Comparison of ENCODE assay signal across 9 cellular contexts in genomic region chrX:67555578-67556203, GRCh38. TPM values are rescaled to one million over a fixed set of nuclear protein-coding genes. Genes with fewer than 3 reads are reported as not detected.
DNase-seq lines count a peak whose midpoint lies in the region; ATAC-seq and TF ChIP-seq lines count a peak whose summit lies in the region.
"Had no signal": no experiment of that assay in that cellular context is flagged by ENCODE, and none has a peak within 500 bp of the region (broad histone marks: within the 10 kb centered on the region; RNA-seq: fewer than 3 reads in every experiment).

No MANE protein-coding gene starts in this region.

- no peaks in the 10 kb centered on the region for H3K4me1 Mint-ChIP-seq in T-cell
- no peaks in the 10 kb centered on the region for H3K4me1 Mint-ChIP-seq in CD4-positive, alpha-beta T cell (ENCODE audit: low read depth)

- no peaks in the 10 kb centered on the region for H3K9me3 ChIP-seq in DOHH2 (ENCODE audit: control insufficient read depth, insufficient read depth, low read length)
- H3K9me3 ChIP-seq in PC-9 (ENCODE audit: insufficient read depth, low read depth), result no peaks in the 10 kb centered on the region
- H3K9me3 ChIP-seq in stomach, result peaks cover 0 to 5% (median 0%) of the 10 kb centered on the region in 4 donors
- no peaks in the 10 kb centered on the region for H3K9me3 ChIP-seq in CD4-positive, alpha-beta T cell (ENCODE audit: control insufficient read depth, low read length)
- H3K9me3 ChIP-seq: SJSA1 had no signal

- no peak overlapping the region for H3K4me3 Mint-ChIP-seq in T-cell
- H3K4me3 Mint-ChIP-seq in CD4-positive, alpha-beta T cell, result no peak overlapping the region

- H3K4me3 ChIP-seq in DOHH2 (ENCODE audit: low read length) (no peak overlapping the region), PC-9 (no peak overlapping the region), fibroblast of pulmonary artery (replicated peaks; ENCODE audit: low read depth, low read length) (no peak overlapping the region), stomach (no peak overlapping the region)
- H3K4me3 ChIP-seq: SJSA1 had no signal

- no peaks in the 10 kb centered on the region for H3K4me1 ChIP-seq in DOHH2 (ENCODE audit: control insufficient read depth, low read length)
- H3K4me1 ChIP-seq in PC-9 (replicated peaks; ENCODE audit: insufficient read depth), result no peaks in the 10 kb centered on the region
- H3K4me1 ChIP-seq in stomach, result no peaks in the 10 kb centered on the region
- H3K4me1 ChIP-seq: SJSA1 had no signal

- H4K20me1 ChIP-seq in DOHH2 (ENCODE audit: control insufficient read depth, insufficient read depth, low read depth, low read length) (no peaks in the 10 kb centered on the region), PC-9 (ENCODE audit: insufficient read depth) (no peaks in the 10 kb centered on the region)

- ATAC-seq in GM21529 (IDR thresholded peaks at IDR 0.05; ENCODE audit: unreplicated experiment) (peak; percentile 75), GM19328 (IDR thresholded peaks at IDR 0.05; ENCODE audit: unreplicated experiment) (no peak), T-cell (replicated peaks in 1 of 4) (no peak)
- ATAC-seq in CD4-positive, alpha-beta T cell (ENCODE audit: poor library complexity), result no peak

- BruUV-seq in PC-9 (replicated peaks; lab: Mats Ljungman, UMichigan), result no TSS peak

- no peaks in the 10 kb centered on the region for H3K9me2 ChIP-seq in DOHH2 (replicated peaks; ENCODE audit: control insufficient read depth, low read length)
- H3K9me2 ChIP-seq in PC-9 (ENCODE audit: insufficient read depth), result no peaks in the 10 kb centered on the region

- H3K27ac ChIP-seq in DOHH2 (ENCODE audit: low read depth, low read length), result no peak overlapping the region
- no peak overlapping the region for H3K27ac ChIP-seq in PC-9
- H3K27ac ChIP-seq in stomach, result no peak overlapping the region
- no peak overlapping the region for H3K27ac ChIP-seq in CD4-positive, alpha-beta T cell (ENCODE audit: low read depth, low read length)
- H3K27ac ChIP-seq: SJSA1 had no signal

- no peak overlapping the region for H3K27ac Mint-ChIP-seq in T-cell
- no peak overlapping the region for H3K27ac Mint-ChIP-seq in CD4-positive, alpha-beta T cell

- DNase-seq in PC-9 (no peak), fibroblast of pulmonary artery (ENCODE audit: low read depth) (peak; percentile 60), stomach (peak; percentile 43), T-cell (no peak)
- DNase-seq in CD4-positive, alpha-beta T cell, result no peak

- H2AFZ ChIP-seq in PC-9, result no peak overlapping the region

- H3K4me2 ChIP-seq in DOHH2 (ENCODE audit: low read length) (no peak overlapping the region), PC-9 (no peak overlapping the region)

- CTCF ChIA-PET in PC-9 (lab: Charles Lee) (no interaction called here), T-cell (lab: Charles Lee) (no interaction called here)
- CTCF ChIA-PET in CD4-positive, alpha-beta T cell (lab: Charles Lee), result no interaction called here

- peaks cover 0 to 2% (median 0%) of the 10 kb centered on the region in 3 donors for H3K9me3 Mint-ChIP-seq in T-cell
- H3K9me3 Mint-ChIP-seq in CD4-positive, alpha-beta T cell, result no peaks in the 10 kb centered on the region

- no peak for TF ChIP-seq EP300 in stomach (IDR thresholded peaks at IDR 0.05)

- TF ChIP-seq POLR2A in stomach (IDR thresholded peaks at IDR 0.05), result no peak

- H3K36me3 ChIP-seq in DOHH2 (ENCODE audit: control insufficient read depth, low read length) (no peaks in the 10 kb centered on the region), PC-9 (ENCODE audit: low read depth) (no peaks in the 10 kb centered on the region), stomach (no peaks in the 10 kb centered on the region)

- H3K79me2 ChIP-seq in DOHH2 (ENCODE audit: control insufficient read depth, low read length) (no peaks in the 10 kb centered on the region), PC-9 (ENCODE audit: low read depth) (no peaks in the 10 kb centered on the region)

- WGBS in stomach, 5 donors, result 33 to 60% (median 38%) methylated on average over 5 to 7 of the region's 7 CpGs

- H3K27me3 ChIP-seq in DOHH2 (ENCODE audit: control insufficient read depth, low read length), result no peaks in the 10 kb centered on the region
- H3K27me3 ChIP-seq in PC-9 (ENCODE audit: insufficient read depth, low read depth), result no peaks in the 10 kb centered on the region
- peaks cover 0 to 3% (median 0%) of the 10 kb centered on the region in 3 donors for H3K27me3 ChIP-seq in stomach
- H3K27me3 ChIP-seq in CD4-positive, alpha-beta T cell (ENCODE audit: control insufficient read depth, insufficient read depth, low read length), result no peaks in the 10 kb centered on the region
- H3K27me3 ChIP-seq: SJSA1 had no signal

- intact Hi-C loops in PC-9 (cut with micrococcal nuclease; ENCODE audit: unreplicated experiment) (loop anchor here (10.0 kb wide), 1 partner anchor 589 kb away; no protein-coding TSS in a partner anchor), stomach (cut with DNase I; ENCODE audit: low total_unique reads) (no loop called here)
- intact Hi-C loops in CD4-positive, alpha-beta T cell (cut with DNase I, micrococcal nuclease), result no loop called here

- H3K36me3 Mint-ChIP-seq in T-cell, result no peaks in the 10 kb centered on the region
- H3K36me3 Mint-ChIP-seq in CD4-positive, alpha-beta T cell (ENCODE audit: low read depth), result no peaks in the 10 kb centered on the region

- POLR2A ChIA-PET in PC-9 (lab: Charles Lee; ENCODE audit: unreplicated experiment), result no interaction called here
- POLR2A ChIA-PET in T-cell (lab: Charles Lee), result no interaction called here
- POLR2A ChIA-PET in CD4-positive, alpha-beta T cell (lab: Charles Lee), result no interaction called here

- peaks cover 0 to 37% of the 10 kb centered on the region in 2 donors for H3K27me3 Mint-ChIP-seq in T-cell
- no peaks in the 10 kb centered on the region for H3K27me3 Mint-ChIP-seq in CD4-positive, alpha-beta T cell

- TF ChIP-seq CTCF in DOHH2 (IDR thresholded peaks at IDR 0.05; ENCODE audit: low read depth, low read length, poor library complexity, severe bottlenecking) (peak; percentile 61), PC-9 (conservative IDR thresholded peaks at IDR 0.05) (peak; percentile 75), fibroblast of pulmonary artery (IDR thresholded peaks at IDR 0.05; ENCODE audit: low read length, missing control alignments) (peak; percentile 83), stomach (IDR thresholded peaks at IDR 0.05) (peak in 5 of 7 experiments; percentile 28 to 68 (median 52))
- TF ChIP-seq CTCF in CD4-positive, alpha-beta T cell (IDR thresholded peaks at IDR 0.05), result no peak

- H3F3A ChIP-seq in DOHH2 (ENCODE audit: control insufficient read depth, insufficient read depth), result no peaks in the 10 kb centered on the region
- H3F3A ChIP-seq in PC-9 (ENCODE audit: insufficient read depth, low read depth), result no peaks in the 10 kb centered on the region

RNA-seq across cellular contexts. Expression of gene AR, which starts 11.9 kb away (rescaled TPM):
- total RNA-seq in PC-9 (2021) (1.7 and 3.4 TPM in 2 replicates), stomach (1 to 10 TPM; 1.2 to 8.8 (median 1.8) TPM), T-cell (under 1 TPM; 0.14 to 0.40 (median 0.32) TPM)
- polyA plus RNA-seq in stomach, result under 1 TPM; 0.50 to 0.76 (median 0.55) TPM
- total RNA-seq in CD4-positive, alpha-beta T cell, result not detected

Comparison
In these comparisons a context has a peak if more than half of its experiments do, and no peak if none do; other contexts are left out.
1. DNase-seq: peak in fibroblast of pulmonary artery (single experiment) and stomach (single experiment); none in PC-9 (0 of 2), T-cell (0 of 34) and CD4-positive, alpha-beta T cell (0 of 10).